Comparison of ENCODE assay signal across 8 cellular contexts in the genomic region with DNA sequence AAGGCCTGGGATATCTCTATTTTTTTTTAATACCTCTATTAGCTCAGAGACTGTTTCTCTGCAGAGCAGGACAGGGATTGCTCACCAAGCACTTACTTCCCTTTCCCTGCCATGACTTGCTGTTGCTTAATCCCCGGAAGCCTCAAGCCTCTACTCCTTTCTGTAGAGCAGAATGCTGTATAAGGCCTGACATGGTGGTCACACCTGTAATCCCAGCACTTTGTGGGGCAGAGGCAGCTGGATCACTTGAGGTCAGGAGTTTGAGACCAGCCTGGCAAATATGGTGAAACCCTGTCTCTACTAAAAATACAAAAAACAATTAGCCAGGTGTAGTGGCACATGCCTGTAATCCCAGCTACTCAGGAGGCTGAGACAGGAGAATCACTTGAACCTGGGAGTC. TPM values are rescaled to one million over a fixed set of nuclear protein-coding genes. Genes with fewer than 3 reads are reported as not detected.
DNase-seq lines count a peak whose midpoint lies in the region; ATAC-seq and TF ChIP-seq lines count a peak whose summit lies in the region.
"Not testable (repeated sequence)": the region's sequence is repeated elsewhere in the genome, so short reads cannot be mapped to it uniquely, and the experiment has no call there.

No MANE protein-coding gene starts in this region.

- not testable (repeated sequence) for H3K4me2 ChIP-seq in hepatocyte

- TF ChIP-seq CTCF in hepatocyte (IDR thresholded peaks at IDR 0.05; ENCODE audit: poor library complexity); tibial artery (IDR thresholded peaks at IDR 0.05): not testable (repeated sequence)

- H3K27ac ChIP-seq in CD4-positive, CD25-positive, alpha-beta regulatory T cell (ENCODE audit: insufficient read depth, low read length, poor library complexity, severe bottlenecking): peak overlapping the region; percentile 82
- H3K27ac ChIP-seq in hepatocyte: peak overlapping the region; percentile 76
- H3K27ac ChIP-seq in tibial artery: peak overlapping the region; percentile 68 to 70

- not testable (repeated sequence) for H4K20me1 ChIP-seq in hepatocyte (ENCODE audit: insufficient read depth, poor library complexity, severe bottlenecking)

- not testable (repeated sequence) for H3K27me3 ChIP-seq in CD4-positive, CD25-positive, alpha-beta regulatory T cell (ENCODE audit: control insufficient read depth, insufficient read depth, low read length); hepatocyte; tibial artery

- H2AFZ ChIP-seq in hepatocyte: not testable (repeated sequence)

- not testable (repeated sequence) for ATAC-seq in CD4-positive, CD25-positive, alpha-beta regulatory T cell (ENCODE audit: low read depth in 2 of 2); activated T-cell treated with anti-CD3 and anti-CD28 coated beads, Interleukin-2, amount 50 U/mL, for 72 hours (replicated peaks in 1 of 2)

- intact Hi-C loops in tibial artery (cut with DNase I; ENCODE audit: low total_unique reads): loop anchor here (10.0 kb wide), 1 partner anchor 185 kb away; no protein-coding TSS in a partner anchor

- 67% methylated on average over 1 of the region's 1 CpG for WGBS in hepatocyte (ENCODE audit: low lambda C conversion rate, missing lambda C conversion rate)

- peaks cover 58% of the 10 kb centered on the region for H3K4me1 ChIP-seq in CD4-positive, CD25-positive, alpha-beta regulatory T cell (ENCODE audit: control insufficient read depth, insufficient read depth, low read length, poor library complexity, severe bottlenecking)
- H3K4me1 ChIP-seq in hepatocyte (ENCODE audit: insufficient read depth): not testable (repeated sequence)
- peaks cover 0 to 42% (median 26%) of the 10 kb centered on the region in 4 donors for H3K4me1 ChIP-seq in tibial artery

- H3K4me1 Mint-ChIP-seq in CD4-positive, CD25-positive, alpha-beta regulatory T cell: peaks cover 21 to 72% (median 58%) of the 10 kb centered on the region in 4 donors
- H3K4me1 Mint-ChIP-seq in activated T-cell treated with anti-CD3 and anti-CD28 coated beads, Interleukin-2, amount 50 U/mL, for 72 hours (ENCODE audit: low read depth): peaks cover 69% of the 10 kb centered on the region

- H3K27ac Mint-ChIP-seq in CD4-positive, CD25-positive, alpha-beta regulatory T cell: peak overlapping the region; percentile 82 to 96 (median 88)
- peak overlapping the region; percentile 77 for H3K27ac Mint-ChIP-seq in activated T-cell treated with anti-CD3 and anti-CD28 coated beads, Interleukin-2, amount 50 U/mL, for 72 hours

- H3K79me2 ChIP-seq in hepatocyte: not testable (repeated sequence)

- H3K9me3 Mint-ChIP-seq in CD4-positive, CD25-positive, alpha-beta regulatory T cell; activated T-cell treated with anti-CD3 and anti-CD28 coated beads, Interleukin-2, amount 50 U/mL, for 72 hours: not testable (repeated sequence)

- peaks cover 20% of the 10 kb centered on the region for H3K27me3 Mint-ChIP-seq in CD4-positive, CD25-positive, alpha-beta regulatory T cell
- peaks cover 12% of the 10 kb centered on the region for H3K27me3 Mint-ChIP-seq in activated T-cell treated with anti-CD3 and anti-CD28 coated beads, Interleukin-2, amount 50 U/mL, for 72 hours (ENCODE audit: low read depth)

- not testable (repeated sequence) for H3K9me3 ChIP-seq in CD4-positive, CD25-positive, alpha-beta regulatory T cell (ENCODE audit: control insufficient read depth in 2 of 2, low read length in 2 of 2); hepatocyte (ENCODE audit: low read depth); tibial artery

- H3K4me3 ChIP-seq in CD4-positive, CD25-positive, alpha-beta regulatory T cell (ENCODE audit: low read depth, low read length): peak overlapping the region; percentile 54
- H3K4me3 ChIP-seq in hepatocyte, tibial artery: not testable (repeated sequence)

- H3K36me3 ChIP-seq in CD4-positive, CD25-positive, alpha-beta regulatory T cell (ENCODE audit: control insufficient read depth, insufficient read depth, low read length); hepatocyte (replicated peaks; ENCODE audit: insufficient read depth, low read depth); tibial artery: not testable (repeated sequence)

- H3K9me2 ChIP-seq in hepatocyte (replicated peaks; ENCODE audit: insufficient read depth): not testable (repeated sequence)

- H3K4me3 Mint-ChIP-seq in CD4-positive, CD25-positive, alpha-beta regulatory T cell: peak overlapping the region; percentile 73 to 80 (median 76)
- H3K4me3 Mint-ChIP-seq in activated T-cell treated with anti-CD3 and anti-CD28 coated beads, Interleukin-2, amount 50 U/mL, for 72 hours: peak overlapping the region; percentile 61 to 84

- not testable (repeated sequence) for H3K36me3 Mint-ChIP-seq in CD4-positive, CD25-positive, alpha-beta regulatory T cell; activated T-cell treated with anti-CD3 and anti-CD28 coated beads, Interleukin-2, amount 50 U/mL, for 72 hours (ENCODE audit: insufficient read depth in 2 of 2)

- DNase-seq in CD4-positive, CD25-positive, alpha-beta regulatory T cell; activated T-cell treated with anti-CD3 and anti-CD28 coated beads, Interleukin-2, amount 50 U/mL, for 72 hours: not testable (repeated sequence)
- DNase-seq in LHCN-M2 (ENCODE audit: low read depth): peak; percentile 70
- DNase-seq in SIG-M5 (lab: John Stamatoyannopoulos, UW): peak; percentile 86
- DNase-seq in dedifferentiated amniotic fluid mesenchymal stem cell (ENCODE audit: extremely low spot score): peak; percentile 49
- peak; percentile 32 for DNase-seq in hepatocyte (ENCODE audit: low spot score)
- peak; percentile 58 for DNase-seq in non-pigmented ciliary epithelial cell (ENCODE audit: low read depth)
- DNase-seq in tibial artery: peak in 1 of 2 donors; percentile 49

RNA-seq across cellular contexts. Expression of gene IFNGR2, which starts 23.3 kb away (rescaled TPM):
- total RNA-seq in CD4-positive, CD25-positive, alpha-beta regulatory T cell: 10.2 TPM
- 10 to 100 TPM; 21.7 to 37.2 (median 24.5) TPM for polyA plus RNA-seq in CD4-positive, CD25-positive, alpha-beta regulatory T cell
- total RNA-seq in LHCN-M2 (2014; rRNA removed) (45.4 and 52.7 TPM in 2 replicates), hepatocyte (53.4 and 66.8 TPM in 2 replicates)
- polyA plus RNA-seq in LHCN-M2 (2012): 29.2 TPM
- total RNA-seq in activated T-cell treated with anti-CD3 and anti-CD28 coated beads, Interleukin-2, amount 50 U/mL, for 72 hours: 10 to 100 TPM; 25.2 to 34.6 TPM
- 60.2 and 66.7 TPM in 2 replicates for polyA plus RNA-seq in hepatocyte

RNA-seq across cellular contexts. Expression of gene IFNAR1, which starts 55.2 kb away (rescaled TPM):
- total RNA-seq in CD4-positive, CD25-positive, alpha-beta regulatory T cell: 23.9 TPM
- 10 to 100 TPM; 61.7 to 93.8 (median 68.4) TPM for polyA plus RNA-seq in CD4-positive, CD25-positive, alpha-beta regulatory T cell
- total RNA-seq in LHCN-M2 (2014; rRNA removed) (13.4 and 20.3 TPM in 2 replicates), hepatocyte (23.1 and 26.9 TPM in 2 replicates)
- 13.0 TPM for polyA plus RNA-seq in LHCN-M2 (2012)
- 10 to 100 TPM; 28.2 to 29.1 TPM for total RNA-seq in activated T-cell treated with anti-CD3 and anti-CD28 coated beads, Interleukin-2, amount 50 U/mL, for 72 hours
- 29.0 and 33.4 TPM in 2 replicates for polyA plus RNA-seq in hepatocyte
